Comparison of ENCODE assay signal across 8 cellular contexts in the genomic region with DNA sequence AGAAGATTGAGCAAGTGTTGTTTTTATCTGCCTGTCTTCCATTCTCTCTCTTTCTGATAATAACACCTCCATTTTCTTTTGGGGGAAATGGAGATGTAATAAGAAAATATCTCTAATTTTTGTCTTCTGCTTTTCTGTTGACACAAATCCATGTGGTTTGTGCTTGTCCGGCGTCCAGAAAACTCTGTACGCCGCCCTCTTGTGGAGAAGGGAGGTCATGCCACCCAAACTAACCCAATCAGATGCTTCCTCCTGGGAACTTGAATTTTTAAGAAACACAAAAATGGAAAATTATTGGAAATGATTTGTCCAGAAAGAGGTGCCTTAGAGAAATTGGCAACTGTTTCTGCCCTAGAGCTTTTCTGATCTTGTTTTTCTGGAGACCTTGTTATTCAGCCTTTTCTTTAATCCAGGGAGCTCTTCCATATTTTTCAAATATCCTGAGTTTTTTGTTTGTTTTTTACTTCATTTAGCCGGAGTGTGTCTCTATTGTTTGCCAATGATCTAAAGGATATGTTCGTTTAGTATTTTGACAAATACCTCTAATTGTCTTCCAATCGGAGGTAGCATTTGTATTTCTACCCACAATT. TPM values are rescaled to one million over a fixed set of nuclear protein-coding genes. Genes with fewer than 3 reads are reported as not detected.
A peak's percentile ranks its signal among the peaks of the same experiment; 100 is the strongest.
DNase-seq lines count a peak whose midpoint lies in the region; ATAC-seq and FAIRE-seq lines count a peak whose summit lies in the region.

No MANE protein-coding gene starts in this region.

- intact Hi-C loops in sciatic nerve (cut with DNase I), result no loop called here

- peak; percentile 62 for ATAC-seq in sciatic nerve
- no peak for ATAC-seq in GM21619 (IDR thresholded peaks at IDR 0.05; ENCODE audit: unreplicated experiment)
- ATAC-seq in GM21515 (IDR thresholded peaks at IDR 0.05; ENCODE audit: unreplicated experiment), result no peak

- peak; percentile 72 to 84 for DNase-seq in AML-193 (lab: John Stamatoyannopoulos, UW)
- no peak for DNase-seq in GM18507 (ENCODE audit: extremely low spot score, insufficient read length, low read depth)
- DNase-seq in NCI-H345 treated with DMSO at 0.1 percent for 48 hours (lab: John Stamatoyannopoulos, UW; ENCODE audit: unreplicated experiment), result peak; percentile 14
- DNase-seq in activated T-cell treated with anti-CD3 and anti-CD28 coated beads, Interleukin-2, amount 50 U/mL, for 1 hour, result peak; percentile 39
- DNase-seq in globus pallidus (ENCODE audit: low spot score), result peak; percentile 18
- DNase-seq in sciatic nerve (ENCODE audit: low spot score), result no peak

- peak; percentile 81 for FAIRE-seq in GM18507 (lab: Jason Lieb, UNC)

RNA-seq across cellular contexts. Expression of gene FNDC1, which starts 17.8 kb away (rescaled TPM):
- 13.7 TPM for total RNA-seq in sciatic nerve

Comparison
In these comparisons a context has a peak if more than half of its experiments do, and no peak if none do; other contexts are left out.
1. DNase-seq: peak in AML-193 (2 of 2), NCI-H345 treated with DMSO at 0.1 percent for 48 hours (single experiment), activated T-cell treated with anti-CD3 and anti-CD28 coated beads, Interleukin-2, amount 50 U/mL, for 1 hour (single experiment) and globus pallidus (single experiment); none in GM18507 (single experiment) and sciatic nerve (single experiment).